Comparison of ENCODE assay signal across 8 cellular contexts in the genomic region with DNA sequence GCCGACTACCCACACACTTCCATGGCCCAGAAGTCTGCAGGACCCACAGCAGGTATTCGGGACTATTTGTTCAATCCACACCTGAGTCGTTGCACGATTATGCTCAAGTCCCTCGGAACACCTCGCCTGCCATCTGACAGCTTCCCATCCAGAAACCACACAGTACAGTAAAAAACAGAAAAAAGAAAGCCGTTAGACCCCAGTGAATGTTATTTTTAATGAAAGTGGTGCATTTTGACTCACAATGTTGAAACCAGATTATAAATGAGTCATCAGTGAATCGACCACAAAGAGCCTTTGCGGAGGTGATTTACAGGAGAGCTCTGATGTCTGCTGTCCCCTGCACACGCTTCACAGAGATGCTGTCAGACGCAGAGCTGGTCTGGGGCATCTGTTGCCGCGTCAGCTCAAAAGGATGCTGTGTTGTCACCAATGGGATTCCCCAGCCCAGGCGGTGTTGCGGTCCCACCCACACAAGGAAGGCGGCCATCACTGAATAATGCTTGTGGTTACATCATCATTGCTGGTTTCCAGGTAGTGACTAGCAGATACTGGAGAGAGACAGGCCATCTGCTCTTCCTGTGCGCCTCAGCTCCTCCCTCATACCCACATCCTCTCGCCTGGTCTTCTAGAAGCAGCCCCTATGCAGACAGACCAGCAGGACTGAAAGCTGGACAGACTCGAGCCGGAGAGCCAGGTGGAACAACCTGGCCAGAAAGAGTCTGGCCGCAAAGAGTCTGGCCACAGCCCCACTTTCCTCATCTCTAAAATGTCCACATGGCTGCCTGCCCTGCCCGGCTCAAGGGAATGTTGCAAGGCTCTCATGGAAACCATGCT.
DNase-seq lines count a peak whose midpoint lies in the region; ATAC-seq lines count a peak whose summit lies in the region.

No MANE protein-coding gene starts in this region.

- ATAC-seq in GM19324 (IDR thresholded peaks at IDR 0.05; ENCODE audit: low FRiP score, unreplicated experiment) = peak; percentile 83
- ATAC-seq in HG03442 (IDR thresholded peaks at IDR 0.05; ENCODE audit: unreplicated experiment) = peak; percentile 73
- ATAC-seq in activated naive CD8-positive, alpha-beta T cell treated with anti-CD3 and anti-CD28 coated beads, Interleukin-2, amount 50 U/mL, for 24 hours = peak; percentile 87

- H3K27me3 Mint-ChIP-seq in activated naive CD8-positive, alpha-beta T cell treated with anti-CD3 and anti-CD28 coated beads, Interleukin-2, amount 50 U/mL, for 24 hours = peaks cover 4% of the 10 kb centered on the region
- peaks cover 15 to 21% (median 16%) of the 10 kb centered on the region in 3 donors for H3K27me3 Mint-ChIP-seq in immature natural killer cell (ENCODE audit: low read depth in 3 of 3)

- peaks cover 23% of the 10 kb centered on the region for H3K36me3 Mint-ChIP-seq in activated naive CD8-positive, alpha-beta T cell treated with anti-CD3 and anti-CD28 coated beads, Interleukin-2, amount 50 U/mL, for 24 hours (ENCODE audit: low read depth)
- H3K36me3 Mint-ChIP-seq in immature natural killer cell = no peaks in the 10 kb centered on the region

- H3K27ac Mint-ChIP-seq in activated naive CD8-positive, alpha-beta T cell treated with anti-CD3 and anti-CD28 coated beads, Interleukin-2, amount 50 U/mL, for 24 hours = peak overlapping the region; percentile 91
- H3K27ac Mint-ChIP-seq in immature natural killer cell = peak overlapping the region; percentile 88 to 95 (median 93)

- peak; percentile 61 for DNase-seq in Ammon's horn (ENCODE audit: low spot score)
- peak; percentile 100 for DNase-seq in SW480 (ENCODE audit: low spot score)
- DNase-seq in activated naive CD8-positive, alpha-beta T cell treated with anti-CD3 and anti-CD28 coated beads, Interleukin-2, amount 50 U/mL, for 24 hours = peak; percentile 90
- DNase-seq in immature natural killer cell = peak; percentile 97 to 98 (median 97)
- peak; percentile 96 for DNase-seq in stimulated activated CD4-positive, alpha-beta T cell treated with anti-CD3 and anti-CD28 coated beads, Interleukin-2, amount 100 ng/mL, for 4 hours (ENCODE audit: low read depth)
- no peak for DNase-seq in iPS-NIHi11 (ENCODE audit: low spot score)

- H3K9me3 Mint-ChIP-seq in activated naive CD8-positive, alpha-beta T cell treated with anti-CD3 and anti-CD28 coated beads, Interleukin-2, amount 50 U/mL, for 24 hours = peaks cover 12% of the 10 kb centered on the region
- peaks cover 0 to 1% (median 0%) of the 10 kb centered on the region in 6 donors for H3K9me3 Mint-ChIP-seq in immature natural killer cell

- H3K4me1 Mint-ChIP-seq in activated naive CD8-positive, alpha-beta T cell treated with anti-CD3 and anti-CD28 coated beads, Interleukin-2, amount 50 U/mL, for 24 hours = peaks cover 96% of the 10 kb centered on the region
- H3K4me1 Mint-ChIP-seq in immature natural killer cell = peaks cover 42 to 45% of the 10 kb centered on the region in 2 donors

- peak overlapping the region; percentile 63 for H3K4me3 Mint-ChIP-seq in activated naive CD8-positive, alpha-beta T cell treated with anti-CD3 and anti-CD28 coated beads, Interleukin-2, amount 50 U/mL, for 24 hours
- peak overlapping the region; percentile 56 to 78 (median 70) for H3K4me3 Mint-ChIP-seq in immature natural killer cell
